ENCODE assay signal across 8 cellular contexts in the genomic region with DNA sequence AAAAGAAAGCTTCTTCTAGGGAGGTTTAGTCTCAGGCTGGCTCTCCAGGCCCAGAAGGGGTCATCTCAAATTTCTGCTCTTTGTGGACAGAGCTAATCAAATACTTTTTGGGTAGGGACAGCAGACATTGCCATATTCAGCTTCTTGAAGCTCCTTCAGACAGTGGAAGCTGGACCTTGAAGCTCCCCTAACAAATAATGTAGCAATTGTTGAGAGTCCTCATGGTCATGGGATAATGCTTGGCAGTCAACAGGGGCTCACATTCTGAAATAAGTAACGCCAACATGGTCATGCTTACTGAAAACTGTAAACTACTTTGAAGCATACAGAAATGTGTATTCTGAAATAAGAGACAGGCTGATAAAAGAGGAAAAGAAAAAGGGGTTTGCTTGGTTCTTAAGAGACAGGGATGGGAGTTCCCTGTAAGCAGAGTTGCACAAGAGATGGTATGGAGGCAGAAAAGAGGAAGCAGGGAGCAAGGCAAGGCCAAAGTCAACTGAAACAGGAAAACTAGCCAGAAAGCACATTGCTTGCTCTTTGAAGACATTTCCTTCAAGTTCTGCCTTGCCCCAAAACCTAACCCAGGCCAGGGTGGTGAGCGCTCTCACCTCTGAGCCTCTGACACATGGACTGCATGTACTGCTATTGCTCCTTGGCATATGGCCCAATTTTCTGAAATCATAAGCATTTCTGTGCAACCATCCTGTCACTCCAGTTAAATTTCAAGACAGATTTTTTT. TPM values are rescaled to one million over a fixed set of nuclear protein-coding genes. Genes with fewer than 3 reads are reported as not detected.
DNase-seq lines count a peak whose midpoint lies in the region; ATAC-seq and TF ChIP-seq lines count a peak whose summit lies in the region.

No MANE protein-coding gene starts in this region.

- H3K4me1 Mint-ChIP-seq in activated CD4-positive, alpha-beta T cell treated with anti-CD3 and anti-CD28 coated beads, Interleukin-2, amount 10 ng/mL, durations not matched to agents 24 days and 14 days, result peaks cover 50% of the 10 kb centered on the region
- H3K4me1 Mint-ChIP-seq in stimulated activated naive CD8-positive, alpha-beta T cell treated with anti-CD3 and anti-CD28 coated beads, Interleukin-15, amount 100 ng/mL, for 72 hours, result peaks cover 36% of the 10 kb centered on the region

- ATAC-seq in gastroesophageal sphincter, result peak; percentile 61
- no peak for ATAC-seq in stimulated activated naive CD8-positive, alpha-beta T cell treated with anti-CD3 and anti-CD28 coated beads, Interleukin-15, amount 100 ng/mL, for 72 hours

- no peak for TF ChIP-seq EP300 in gastroesophageal sphincter (IDR thresholded peaks at IDR 0.05)
- TF ChIP-seq EP300 in tibial nerve (IDR thresholded peaks at IDR 0.05), result peak in 1 of 2 donors; percentile 82

- H3K36me3 Mint-ChIP-seq in activated CD4-positive, alpha-beta T cell treated with anti-CD3 and anti-CD28 coated beads, Interleukin-2, amount 10 ng/mL, durations not matched to agents 24 days and 14 days (ENCODE audit: low read depth), result peaks cover 71% of the 10 kb centered on the region

- CTCF ChIA-PET in RWPE1 (lab: Yijun Ruan, JAX), result interaction anchor here (0.6 kb wide), 1 partner anchor 115 kb away, joined by 4 read pairs; no protein-coding TSS in a partner anchor

- H3K27me3 ChIP-seq in gastroesophageal sphincter, result no peaks in the 10 kb centered on the region
- H3K27me3 ChIP-seq in tibial nerve, result no peaks in the 10 kb centered on the region

- WGBS in gastroesophageal sphincter (ENCODE audit: low coverage in 1 of 2), 2 donors, result 72 to 95% methylated on average over 2 of the region's 2 CpGs
- WGBS in tibial nerve, 2 donors, result 56 to 63% methylated on average over 2 of the region's 2 CpGs

- peaks cover 3% of the 10 kb centered on the region for H3K9me3 Mint-ChIP-seq in activated CD4-positive, alpha-beta T cell treated with anti-CD3 and anti-CD28 coated beads, Interleukin-2, amount 10 ng/mL, durations not matched to agents 24 days and 14 days
- H3K9me3 Mint-ChIP-seq in stimulated activated naive CD8-positive, alpha-beta T cell treated with anti-CD3 and anti-CD28 coated beads, Interleukin-15, amount 100 ng/mL, for 72 hours, result peaks cover 0 to 4% of the 10 kb centered on the region in 2 donors

- TF ChIP-seq POLR2A in gastroesophageal sphincter (IDR thresholded peaks at IDR 0.05) (no peak), tibial nerve (IDR thresholded peaks at IDR 0.05) (no peak)

- H3K4me3 Mint-ChIP-seq in activated CD4-positive, alpha-beta T cell treated with anti-CD3 and anti-CD28 coated beads, Interleukin-2, amount 10 ng/mL, durations not matched to agents 24 days and 14 days, result no peak overlapping the region
- H3K4me3 Mint-ChIP-seq in stimulated activated naive CD8-positive, alpha-beta T cell treated with anti-CD3 and anti-CD28 coated beads, Interleukin-15, amount 100 ng/mL, for 72 hours, result no peak overlapping the region

- H3K4me3 ChIP-seq in gastroesophageal sphincter, result no peak overlapping the region
- H3K4me3 ChIP-seq in tibial nerve, result no peak overlapping the region

- H3K4me1 ChIP-seq in gastroesophageal sphincter (peaks cover 5 to 82% (median 34%) of the 10 kb centered on the region in 3 donors), tibial nerve (peaks cover 0 to 50% (median 25%) of the 10 kb centered on the region in 4 donors)

- H3K9me3 ChIP-seq in gastroesophageal sphincter (no peaks in the 10 kb centered on the region), tibial nerve (no peaks in the 10 kb centered on the region)

- intact Hi-C loops in activated CD4-positive, alpha-beta T cell treated with anti-CD3 and anti-CD28 coated beads, Interleukin-2, amount 10 ng/mL, durations not matched to agents 24 days and 14 days (cut with micrococcal nuclease), result no loop called here

- peak overlapping the region; percentile 54 for H3K27ac Mint-ChIP-seq in activated CD4-positive, alpha-beta T cell treated with anti-CD3 and anti-CD28 coated beads, Interleukin-2, amount 10 ng/mL, durations not matched to agents 24 days and 14 days
- H3K27ac Mint-ChIP-seq in stimulated activated naive CD8-positive, alpha-beta T cell treated with anti-CD3 and anti-CD28 coated beads, Interleukin-15, amount 100 ng/mL, for 72 hours, result peak overlapping the region in 1 of 2 donors; percentile 2

- no peaks in the 10 kb centered on the region for H3K27me3 Mint-ChIP-seq in activated CD4-positive, alpha-beta T cell treated with anti-CD3 and anti-CD28 coated beads, Interleukin-2, amount 10 ng/mL, durations not matched to agents 24 days and 14 days
- H3K27me3 Mint-ChIP-seq in stimulated activated naive CD8-positive, alpha-beta T cell treated with anti-CD3 and anti-CD28 coated beads, Interleukin-15, amount 100 ng/mL, for 72 hours, result no peaks in the 10 kb centered on the region

- no peak for DNase-seq in activated CD4-positive, alpha-beta T cell treated with anti-CD3 and anti-CD28 coated beads, Interleukin-2, amount 10 ng/mL, durations not matched to agents 24 days and 14 days
- DNase-seq in activated CD4-positive, alpha-beta T cell treated with anti-CD3 and anti-CD28 coated beads for 48 hours, result no peak
- DNase-seq in RWPE1 (ENCODE audit: low spot score), result no peak
- DNase-seq in tibial nerve (ENCODE audit: low spot score in 2 of 2), result no peak
- DNase-seq in activated T-cell treated with anti-CD3 and anti-CD28 coated beads for 4 hours, result no peak
- DNase-seq in EL, result no peak
- no peak for DNase-seq in stimulated activated naive CD8-positive, alpha-beta T cell treated with anti-CD3 and anti-CD28 coated beads, Interleukin-15, amount 100 ng/mL, for 72 hours

- H3K36me3 ChIP-seq in gastroesophageal sphincter (no peaks in the 10 kb centered on the region), tibial nerve (no peaks in the 10 kb centered on the region)

- H3K27ac ChIP-seq in RWPE1, result peak overlapping the region; percentile 85
- H3K27ac ChIP-seq in gastroesophageal sphincter, result peak overlapping the region in 3 of 4 donors; percentile 51 to 73 (median 72)
- peak overlapping the region in 3 of 4 donors; percentile 54 to 63 (median 61) for H3K27ac ChIP-seq in tibial nerve

- TF ChIP-seq CTCF in RWPE1 (conservative IDR thresholded peaks at IDR 0.05; ENCODE audit: low read depth) (no peak), gastroesophageal sphincter (IDR thresholded peaks at IDR 0.05) (no peak), tibial nerve (IDR thresholded peaks at IDR 0.05) (no peak)

- POLR2A ChIA-PET in RWPE1 (lab: Yijun Ruan, JAX; ENCODE audit: low non-redundant PET), result no interaction called here

RNA-seq across cellular contexts. Expression of a gene that starts 53.1 kb away (rescaled TPM):
- total RNA-seq in activated CD4-positive, alpha-beta T cell treated with anti-CD3 and anti-CD28 coated beads, Interleukin-2, amount 10 ng/mL, durations not matched to agents 24 days and 14 days, result 104 and 106 TPM in 2 replicates
- total RNA-seq in gastroesophageal sphincter (100 to 1,000 TPM in 3 of 4 donors, 10 to 100 TPM in 1; 90.6 to 187 (median 112) TPM), tibial nerve (100 to 1,000 TPM in 3 of 4 donors, 10 to 100 TPM in 1; 91.4 to 141 (median 132) TPM)
